Comparison of ENCODE assay signal across 8 cellular contexts in the genomic region with DNA sequence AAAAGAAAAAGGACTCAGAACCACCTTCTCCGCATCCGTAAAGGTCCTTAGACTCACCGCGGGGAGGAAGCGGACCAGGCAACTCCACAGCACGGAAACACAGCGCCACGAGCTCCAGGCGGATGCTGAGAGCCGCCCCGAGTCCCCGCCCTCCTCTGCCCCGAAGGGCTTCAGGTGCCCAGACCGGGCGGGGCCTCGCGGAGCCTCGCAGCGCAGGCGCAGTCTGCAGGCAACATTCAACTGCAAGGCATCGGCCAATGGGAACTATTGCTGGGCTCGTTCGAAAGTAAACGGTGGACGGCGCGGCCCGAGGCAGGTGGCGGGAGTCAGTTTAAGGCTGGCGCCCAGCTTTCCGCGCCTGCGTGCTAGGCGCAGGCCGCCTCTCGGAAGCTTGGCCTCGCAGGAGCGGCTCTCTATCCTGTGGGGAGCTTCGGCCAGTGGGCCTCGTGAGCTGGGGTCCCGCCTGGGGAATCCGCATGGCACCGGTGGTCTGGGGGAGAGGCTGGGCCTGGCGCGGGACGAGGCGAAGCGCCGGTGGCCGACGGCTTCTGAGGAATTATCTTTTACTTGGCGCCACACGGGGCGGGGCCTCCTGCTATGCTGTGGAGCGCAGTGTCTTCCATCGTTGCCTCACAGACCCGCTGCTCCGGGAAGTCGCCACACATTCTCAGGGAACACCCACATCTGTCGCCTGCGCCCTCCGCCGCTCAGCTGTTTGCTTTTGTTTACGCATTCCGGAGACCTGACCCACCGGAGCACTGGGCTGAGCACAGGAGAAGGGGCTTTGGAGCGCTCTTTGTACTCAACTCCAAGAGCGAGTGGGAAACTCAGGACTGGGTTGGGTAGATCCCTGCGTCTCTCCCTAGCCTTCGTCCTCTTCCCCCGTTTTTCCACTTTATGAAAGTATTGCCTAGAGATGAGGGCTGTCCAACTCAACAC. TPM values are rescaled to one million over a fixed set of nuclear protein-coding genes. Genes with fewer than 3 reads are reported as not detected.
A peak's percentile ranks its signal among the peaks of the same experiment; 100 is the strongest.
DNase-seq lines count a peak whose midpoint lies in the region; ATAC-seq and TF ChIP-seq lines count a peak whose summit lies in the region.

A gene with protein sequence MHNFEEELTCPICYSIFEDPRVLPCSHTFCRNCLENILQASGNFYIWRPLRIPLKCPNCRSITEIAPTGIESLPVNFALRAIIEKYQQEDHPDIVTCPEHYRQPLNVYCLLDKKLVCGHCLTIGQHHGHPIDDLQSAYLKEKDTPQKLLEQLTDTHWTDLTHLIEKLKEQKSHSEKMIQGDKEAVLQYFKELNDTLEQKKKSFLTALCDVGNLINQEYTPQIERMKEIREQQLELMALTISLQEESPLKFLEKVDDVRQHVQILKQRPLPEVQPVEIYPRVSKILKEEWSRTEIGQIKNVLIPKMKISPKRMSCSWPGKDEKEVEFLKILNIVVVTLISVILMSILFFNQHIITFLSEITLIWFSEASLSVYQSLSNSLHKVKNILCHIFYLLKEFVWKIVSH (minus strand): TSS at position 127 of the 939 bp plus-strand sequence. CDS start 10,603 bp downstream, outside the sequence.

- DNase-seq in CMK (ENCODE audit: low read depth) = peak; percentile 46
- DNase-seq in SW 1271 (lab: John Stamatoyannopoulos, UW) = peak; percentile 80 to 92
- peak; percentile 92 for DNase-seq in amniotic stem cell (lab: John Stamatoyannopoulos, UW)
- peak; percentile 75 for DNase-seq in left ventricle myocardium inferior
- DNase-seq in progenitor cell of endocrine pancreas (ENCODE audit: low spot score, unreplicated experiment) = peak; percentile 96
- peak; percentile 97 for DNase-seq in upper lobe of right lung

- H3K4me1 ChIP-seq in HUES6 (ENCODE audit: control insufficient read depth, insufficient read depth, low read length) (peaks cover 16% of the 10 kb centered on the region; the same call in 1 of the 2 replicates), left ventricle myocardium inferior (peaks cover 22% of the 10 kb centered on the region), upper lobe of right lung (peaks cover 6% of the 10 kb centered on the region)

- H3K36me3 ChIP-seq in HUES6 (ENCODE audit: control insufficient read depth, insufficient read depth, low read length) (peaks cover 18% of the 10 kb centered on the region), left ventricle myocardium inferior (no peaks in the 10 kb centered on the region), upper lobe of right lung (no peaks in the 10 kb centered on the region)

- peak within 1 kb of the TSS; percentile 97 for H3K27ac Mint-ChIP-seq in progenitor cell of endocrine pancreas

- TF ChIP-seq CTCF in left ventricle myocardium inferior (IDR thresholded peaks at IDR 0.05; ENCODE audit: borderline replicate concordance) (no peak), progenitor cell of endocrine pancreas (IDR thresholded peaks at IDR 0.05; ENCODE audit: unreplicated experiment) (peak; percentile 19), upper lobe of right lung (IDR thresholded peaks at IDR 0.05) (no peak)

- H3K4me3 ChIP-seq in HUES6 (ENCODE audit: low read depth, low read length) (peak within 1 kb of the TSS; percentile 94), left ventricle myocardium inferior (peak within 1 kb of the TSS; percentile 65), upper lobe of right lung (peak within 1 kb of the TSS; percentile 61)

- H3K9me3 ChIP-seq in HUES6 (ENCODE audit: control insufficient read depth, insufficient read depth, low read depth, low read length) = no peaks in the 10 kb centered on the region
- H3K9me3 ChIP-seq in left ventricle myocardium inferior (replicated peaks) = no peaks in the 10 kb centered on the region
- no peaks in the 10 kb centered on the region for H3K9me3 ChIP-seq in upper lobe of right lung

- peak within 1 kb of the TSS; percentile 86 for H3K9ac ChIP-seq in HUES6 (ENCODE audit: low read length)

- H3K27me3 Mint-ChIP-seq in progenitor cell of endocrine pancreas = peaks cover 9% of the 10 kb centered on the region

- H3K27me3 ChIP-seq in HUES6 (ENCODE audit: control insufficient read depth, insufficient read depth, low read length) = no peaks in the 10 kb centered on the region
- H3K27me3 ChIP-seq in left ventricle myocardium inferior (ENCODE audit: low read depth) = peaks cover 37% of the 10 kb centered on the region
- no peaks in the 10 kb centered on the region for H3K27me3 ChIP-seq in upper lobe of right lung

- peak within 1 kb of the TSS; percentile 96 for H3K27ac ChIP-seq in HUES6 (ENCODE audit: low read depth, low read length)
- H3K27ac ChIP-seq in left ventricle myocardium inferior (replicated peaks) = peak within 1 kb of the TSS; percentile 48
- peak within 1 kb of the TSS; percentile 70 for H3K27ac ChIP-seq in upper lobe of right lung

- H3K4me3 Mint-ChIP-seq in progenitor cell of endocrine pancreas (ENCODE audit: low read depth) = peak within 1 kb of the TSS; percentile 96

- H3K36me3 Mint-ChIP-seq in progenitor cell of endocrine pancreas (ENCODE audit: insufficient read depth) = peaks cover 7% of the 10 kb centered on the region

- intact Hi-C loops in left ventricle myocardium inferior (cut with micrococcal nuclease) (no loop called here), upper lobe of right lung (cut with DNase I) (no loop called here)

- H3K9me3 Mint-ChIP-seq in progenitor cell of endocrine pancreas (ENCODE audit: low read depth) = no peaks in the 10 kb centered on the region

- H3K4me1 Mint-ChIP-seq in progenitor cell of endocrine pancreas (ENCODE audit: low read depth) = peaks cover 10% of the 10 kb centered on the region

- ATAC-seq in GM21423 (IDR thresholded peaks at IDR 0.05; ENCODE audit: unreplicated experiment) (peak; percentile 95), upper lobe of right lung (peak; percentile 98)

RNA-seq across cellular contexts. Expression of the gene that starts here (rescaled TPM):
- total RNA-seq in left ventricle myocardium inferior = 0.77 TPM
- 24.5 and 24.8 TPM in 2 replicates for total RNA-seq in progenitor cell of endocrine pancreas
- 4.5 TPM for total RNA-seq in upper lobe of right lung

Comparison
In these comparisons a context has a peak if more than half of its experiments do, and no peak if none do; other contexts are left out.
1. Peak in every context shown above with its lines: DNase-seq, ATAC-seq, H3K4me3 ChIP-seq and H3K27ac ChIP-seq.
2. Peak in DNase-seq, H3K4me3 ChIP-seq and H3K27ac ChIP-seq in left ventricle myocardium inferior; RNA of the gene not detected or under 1 TPM.
3. DNase-seq: peak in every context shown above with its lines; median percentile 97 in upper lobe of right lung; 96 in progenitor cell of endocrine pancreas; 92 in amniotic stem cell; 86 in SW 1271; 75 in left ventricle myocardium inferior; 46 in CMK.